In genomic region chr4:22515888-22516541, GRCh38 we compare ENCODE assay signal across 1 cellular context.
A peak's percentile ranks its signal among the peaks of the same experiment; 100 is the strongest.
TF ChIP-seq lines count a peak whose summit lies in the region.

TSS of gene ADGRA3 (minus strand) at chr4:22516066. CDS start at chr4:22515784, 282 bp downstream.

TF ChIP-seq in HEK293, 187 proteins besides CTCF, POLR2A, EP300 and RAD21 (continued from another document):
- TF ChIP-seq ZNF704 (tag by site-specific recombination; IDR thresholded peaks at IDR 0.05) (no peak), ZNF184 (tag by site-specific recombination; IDR thresholded peaks at IDR 0.05) (no peak), ZNF768 (tag by site-specific recombination; IDR thresholded peaks at IDR 0.05) (no peak), ZNF843 (tag by site-specific recombination; IDR thresholded peaks at IDR 0.05) (no peak), ZNF488 (tag by site-specific recombination; IDR thresholded peaks at IDR 0.05) (no peak), KLF7 (tag by site-specific recombination; IDR thresholded peaks at IDR 0.05; ENCODE audit: borderline replicate concordance) (no peak), ZSCAN18 (tag by site-specific recombination; IDR thresholded peaks at IDR 0.05) (no peak), ZBTB8A (tag by site-specific recombination; IDR thresholded peaks at IDR 0.05) (0 out of 2 replicates have a peak, but pooled peaks have one; percentile 27), ZEB2 (tag by site-specific recombination; IDR thresholded peaks at IDR 0.05) (no peak), ZNF112 (tag by site-specific recombination; IDR thresholded peaks at IDR 0.05) (no peak), ZBTB49 (tag by site-specific recombination; IDR thresholded peaks at IDR 0.05; ENCODE audit: low read depth) (no peak), ZBTB10 (tag by site-specific recombination; IDR thresholded peaks at IDR 0.05) (no peak), ZNF777 (tag by site-specific recombination; IDR thresholded peaks at IDR 0.05; ENCODE audit: borderline replicate concordance) (no peak), ZNF571 (tag by site-specific recombination; IDR thresholded peaks at IDR 0.05) (no peak), OSR2 (tag by site-specific recombination; IDR thresholded peaks at IDR 0.05) (no peak), SCRT1 (tag by site-specific recombination; IDR thresholded peaks at IDR 0.05; ENCODE audit: borderline replicate concordance) (no peak), ZNF121 (tag by site-specific recombination; IDR thresholded peaks at IDR 0.05) (peak; percentile 85), SETDB1 (IDR thresholded peaks at IDR 0.05; ENCODE audit: insufficient read length, low read length) (no peak), GLIS1 (tag by site-specific recombination; IDR thresholded peaks at IDR 0.05) (no peak; the same call in 1 of the 2 replicates), SP3 (tag by site-specific recombination; IDR thresholded peaks at IDR 0.05) (no peak), ZNF645 (tag by site-specific recombination; IDR thresholded peaks at IDR 0.05) (no peak), ZNF335 (tag by site-specific recombination; conservative IDR thresholded peaks at IDR 0.05) (peak; percentile 65), ZNF639 (tag by site-specific recombination; IDR thresholded peaks at IDR 0.05) (no peak), ZBTB1 (tag by site-specific recombination; IDR thresholded peaks at IDR 0.05) (no peak), ZNF48 (tag by site-specific recombination; IDR thresholded peaks at IDR 0.05) (no peak), ZNF433 (tag by site-specific recombination; IDR thresholded peaks at IDR 0.05; ENCODE audit: low read depth) (no peak)
